In the genomic region with DNA sequence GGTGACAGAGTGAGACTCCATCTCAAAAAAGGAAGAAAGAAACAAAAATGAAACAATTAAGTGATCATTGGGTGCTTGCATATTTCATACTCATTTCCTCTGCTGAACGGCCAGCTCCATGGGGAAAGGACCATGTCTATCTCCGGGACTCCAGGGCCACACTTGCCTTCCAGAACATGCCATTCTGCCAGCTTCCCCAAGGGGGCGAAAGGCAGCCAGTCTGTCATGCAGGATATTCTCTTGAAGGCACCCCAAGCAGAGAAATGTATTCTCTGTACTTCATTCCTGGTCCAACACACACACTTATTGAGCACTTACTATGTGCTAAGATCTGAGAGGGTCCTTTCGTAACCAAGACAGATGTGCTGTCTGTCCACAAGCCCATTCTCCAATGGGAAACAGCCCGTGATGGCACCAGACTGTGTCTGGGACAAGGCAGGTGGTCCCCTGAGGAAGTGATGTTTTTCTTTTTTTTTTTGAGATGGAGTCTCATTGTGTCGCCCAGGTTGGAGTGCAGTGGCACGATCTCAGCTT, we compare ENCODE assay signal across 1 cellular context.
A peak's percentile ranks its signal among the peaks of the same experiment; 100 is the strongest.
TF ChIP-seq lines count a peak whose summit lies in the region.

No MANE protein-coding gene starts in this region.

TF ChIP-seq in HepG2, 621 proteins besides CTCF, POLR2A, EP300 and RAD21:
- TF ChIP-seq STAG1 (CRISPR knock-in tag; IDR thresholded peaks at IDR 0.05) (peak; percentile 15; the same call in 1 of the 2 replicates), RARG (CRISPR knock-in tag; IDR thresholded peaks at IDR 0.05; ENCODE audit: low read depth) (no peak)
